13 cellular contexts compared by ENCODE assay signal in the genomic region with DNA sequence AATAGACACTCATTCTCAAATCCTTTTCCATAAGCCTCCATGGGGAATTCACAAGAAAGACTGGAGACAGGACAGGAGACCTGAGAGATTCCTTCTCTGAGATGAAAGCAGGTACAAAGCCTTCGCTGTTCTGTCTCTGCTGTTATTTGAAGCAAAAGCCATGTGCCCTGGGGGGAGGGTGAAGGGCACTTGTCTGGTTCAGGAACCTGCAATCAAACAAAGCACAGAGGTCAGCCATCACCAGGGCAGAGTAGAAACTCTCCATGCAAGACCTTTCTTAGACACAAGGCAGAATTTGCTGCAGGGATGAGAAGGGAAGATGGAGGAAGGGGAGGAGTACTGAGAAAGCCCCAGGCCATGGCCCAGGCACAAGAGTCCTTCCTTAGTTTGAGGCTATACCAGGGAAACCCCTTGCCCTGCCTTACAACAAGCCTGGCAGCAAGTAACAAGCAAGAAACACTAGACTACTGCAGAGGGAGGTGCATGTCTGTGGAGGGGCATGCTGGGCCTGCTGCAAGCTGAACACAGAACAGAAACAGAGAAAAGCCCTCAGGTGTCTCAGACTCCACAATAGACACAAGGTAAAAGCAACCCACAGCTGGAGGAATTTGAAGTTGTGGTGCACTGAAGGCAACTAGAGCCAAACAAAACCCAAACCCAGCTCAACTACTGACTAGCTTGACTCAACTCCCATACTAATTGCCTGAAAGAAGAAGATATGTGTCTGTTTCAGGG. TPM values are rescaled to one million over a fixed set of nuclear protein-coding genes. Genes with fewer than 3 reads are reported as not detected.
DNase-seq lines count a peak whose midpoint lies in the region; ATAC-seq and TF ChIP-seq lines count a peak whose summit lies in the region.
"Had no signal": no experiment of that assay in that cellular context is flagged by ENCODE, and none has a peak within 500 bp of the region (broad histone marks: within the 10 kb centered on the region; RNA-seq: fewer than 3 reads in every experiment).

No MANE protein-coding gene starts in this region.

- no peak overlapping the region for H2AK5ac ChIP-seq in trophoblast cell (ENCODE audit: low read length)

- H3K27ac ChIP-seq in trophoblast cell (ENCODE audit: low read depth, low read length), result peak overlapping the region; percentile 92
- H3K27ac ChIP-seq: C4-2B, esophagus squamous epithelium had no signal

- no peak overlapping the region for H3K9ac ChIP-seq in trophoblast cell (ENCODE audit: low read length)

- H3K36me3 ChIP-seq in trophoblast cell (ENCODE audit: control insufficient read depth in 1 of 2, insufficient read depth in 2 of 2, low read length in 2 of 2), result no peaks in the 10 kb centered on the region
- H3K36me3 ChIP-seq: esophagus squamous epithelium had no signal

- peak overlapping the region; percentile 5 for H4K8ac ChIP-seq in trophoblast cell (ENCODE audit: low read depth, low read length)

- H4K12ac ChIP-seq in trophoblast cell (ENCODE audit: low read depth, low read length), result no peak overlapping the region

- no peak for TF ChIP-seq POLR2A in lower leg skin (IDR thresholded peaks at IDR 0.05)

- peak overlapping the region; percentile 87 for H2BK5ac ChIP-seq in trophoblast cell (ENCODE audit: low read depth, low read length, poor library complexity)

- H3K27me3 ChIP-seq in trophoblast cell (ENCODE audit: insufficient read depth, low read length), result no peaks in the 10 kb centered on the region
- H3K27me3 ChIP-seq: esophagus squamous epithelium had no signal

- peaks cover 4 to 21% of the 10 kb centered on the region in 2 experiments for H3K4me1 ChIP-seq in trophoblast cell (ENCODE audit: control insufficient read depth in 1 of 2, insufficient read depth in 2 of 2, low read length in 2 of 2)

- ATAC-seq in GM18907 (IDR thresholded peaks at IDR 0.05; ENCODE audit: unreplicated experiment), result peak; percentile 76
- peak; percentile 65 for ATAC-seq in GM21576 (IDR thresholded peaks at IDR 0.05; ENCODE audit: unreplicated experiment)
- peak; percentile 54 for ATAC-seq in HG03135 (IDR thresholded peaks at IDR 0.05; ENCODE audit: unreplicated experiment)

- no peak overlapping the region for H3K18ac ChIP-seq in trophoblast cell (ENCODE audit: low read length)

- DNase-seq in trophoblast cell, result no peak
- no peak for DNase-seq in HUDEP-2 (lab: John Stamatoyannopoulos, UW; ENCODE audit: unreplicated experiment in 76 of 76)
- DNase-seq in stimulated activated CD4-positive, alpha-beta T cell treated with anti-CD3 and anti-CD28 coated beads, Interleukin-4, amount 100 ng/mL, for 1 hour, result no peak
- DNase-seq in NCI-H1694 (lab: John Stamatoyannopoulos, UW), result no peak
- DNase-seq in lower leg skin (ENCODE audit: low spot score in 2 of 2), result no peak
- DNase-seq: esophagus squamous epithelium had no signal

- peak overlapping the region; percentile 3 for H3K14ac ChIP-seq in trophoblast cell (ENCODE audit: low read length)

- WGBS in trophoblast cell (ENCODE audit: extremely low coverage, insufficient coverage, insufficient read length), result no CpG with 5 or more reads among the region's 1 CpG
- 0 to 47% methylated on average over 1 of the region's 1 CpG for WGBS in lower leg skin, 2 donors

- peak overlapping the region; percentile 17 for H3K4me2 ChIP-seq in trophoblast cell (ENCODE audit: low read length)

- H3K79me1 ChIP-seq in trophoblast cell (ENCODE audit: low read length), result peaks cover 37% of the 10 kb centered on the region

- H4K91ac ChIP-seq in trophoblast cell (ENCODE audit: low read depth, low read length), result peak overlapping the region; percentile 58

- peaks cover 2% of the 10 kb centered on the region for H3K79me2 ChIP-seq in trophoblast cell (ENCODE audit: control insufficient read depth, insufficient read depth, low read length, poor library complexity)

- H3K9me3 ChIP-seq in trophoblast cell (ENCODE audit: insufficient read depth, low read depth, low read length), result no peaks in the 10 kb centered on the region
- H3K9me3 ChIP-seq: esophagus squamous epithelium had no signal

- no peak overlapping the region for H3K4ac ChIP-seq in trophoblast cell (ENCODE audit: low read depth, low read length)

- H2AFZ ChIP-seq in trophoblast cell (ENCODE audit: insufficient read depth, low read length, poor library complexity), result no peak overlapping the region

- H3K4me3 ChIP-seq in trophoblast cell (ENCODE audit: low read depth, low read length) (no peak overlapping the region), lower leg skin (ENCODE audit: low read depth, poor library complexity, severe bottlenecking) (no peak overlapping the region)
- H3K4me3 ChIP-seq: esophagus squamous epithelium had no signal

- H2BK12ac ChIP-seq in trophoblast cell (ENCODE audit: low read length), result peak overlapping the region; percentile 2

- peak overlapping the region; percentile 77 for H2BK120ac ChIP-seq in trophoblast cell (ENCODE audit: insufficient read depth, low read length, poor library complexity)

- intact Hi-C loops in lower leg skin (cut with DNase I; ENCODE audit: low total_unique reads), result no loop called here

- no peak for TF ChIP-seq CTCF in lower leg skin (IDR thresholded peaks at IDR 0.05)

- no peak overlapping the region for H3K23ac ChIP-seq in trophoblast cell (ENCODE audit: low read length)

RNA-seq across cellular contexts. Expression of gene ART4, which starts 7.8 kb away (rescaled TPM):
- 9.3 and 10.1 TPM in 2 replicates for polyA plus RNA-seq in trophoblast cell (2013)
- total RNA-seq in lower leg skin, result under 1 TPM in 3 of 4 donors, not detected in 1; 0.17 to 0.42 (median 0.17) TPM
- total RNA-seq: activated CD8-positive, alpha-beta memory T cell treated with anti-CD3 and anti-CD28 coated beads for 36 hours; NCI-H460 had no signal

RNA-seq across cellular contexts. Expression of gene MGP, which starts 34.6 kb away (rescaled TPM):
- polyA plus RNA-seq in trophoblast cell (2013), result 0.39 and 0.45 TPM in 2 replicates
- 100 to 1,000 TPM in 2 of 4 donors, 10 to 100 TPM in 2; 42.8 to 143 (median 80.2) TPM for total RNA-seq in lower leg skin
- total RNA-seq: activated CD8-positive, alpha-beta memory T cell treated with anti-CD3 and anti-CD28 coated beads for 36 hours; NCI-H460 had no signal

RNA-seq across cellular contexts. Expression of gene SMCO3, which starts 37.1 kb away (rescaled TPM):
- 1.5 and 1.8 TPM in 2 replicates for polyA plus RNA-seq in trophoblast cell (2013)
- under 1 TPM in 1 of 4 donors, not detected in 3; 0.34 TPM for total RNA-seq in lower leg skin
- total RNA-seq: activated CD8-positive, alpha-beta memory T cell treated with anti-CD3 and anti-CD28 coated beads for 36 hours; cerebellum; NCI-H460 had no signal

RNA-seq across cellular contexts. Expression of gene C12orf60, which starts 47.6 kb away (rescaled TPM):
- 2.0 and 2.8 TPM in 2 replicates for polyA plus RNA-seq in trophoblast cell (2013)
- under 1 TPM in 2 of 4 donors, not detected in 2; 0.49 to 0.62 TPM for total RNA-seq in lower leg skin

RNA-seq across cellular contexts. Expression of gene WBP11, which starts 47.8 kb away (rescaled TPM):
- 101 and 107 TPM in 2 replicates for polyA plus RNA-seq in trophoblast cell (2013)
- 10 to 100 TPM; 12.1 to 23.2 (median 21.0) TPM for total RNA-seq in lower leg skin
